ENCODE assay signal across 12 cellular contexts in genomic region chr2:218882866-218883366, GRCh38. TPM values are rescaled to one million over a fixed set of nuclear protein-coding genes. Genes with fewer than 3 reads are reported as not detected.
DNase-seq lines count a peak whose midpoint lies in the region; ATAC-seq and TF ChIP-seq lines count a peak whose summit lies in the region.
"Had no signal": no experiment of that assay in that cellular context is flagged by ENCODE, and none has a peak within 500 bp of the region (broad histone marks: within the 10 kb centered on the region; RNA-seq: fewer than 3 reads in every experiment).

No MANE protein-coding gene starts in this region.

- no peaks in the 10 kb centered on the region for H3K36me3 Mint-ChIP-seq in CD8-positive, alpha-beta T cell
- peaks cover 9% of the 10 kb centered on the region for H3K36me3 Mint-ChIP-seq in central memory CD8-positive, alpha-beta T cell (ENCODE audit: insufficient read depth)
- H3K36me3 Mint-ChIP-seq in neural progenitor cell = no peaks in the 10 kb centered on the region
- H3K36me3 Mint-ChIP-seq in activated T-helper 1 cell treated with anti-CD3 and anti-CD28 coated beads, Interleukin-12 subunit alpha, Interleukin-12 subunit beta, Interleukin-2, Interleukin-4 antibody, amounts not matched to agents 30 ng/mL and 10 ng/mL and 1 ng/mL, durations not matched to agents 14 hours and 24 hours and 36 hours (ENCODE audit: low read depth) = no peaks in the 10 kb centered on the region

- no peak overlapping the region for H3K27ac ChIP-seq in CD8-positive, alpha-beta T cell (ENCODE audit: low read depth, low read length)
- H3K27ac ChIP-seq in HCT116 (ENCODE audit: low read depth, low read length) (no peak overlapping the region), neural progenitor cell (no peak overlapping the region), dorsolateral prefrontal cortex (no peak overlapping the region), caudate nucleus (ENCODE audit: low read depth, low read length) (no peak overlapping the region)
- H3K27ac ChIP-seq: ovary had no signal

- H4K20me1 ChIP-seq in HCT116 (ENCODE audit: insufficient read depth) (no peaks in the 10 kb centered on the region), neural progenitor cell (ENCODE audit: low read depth) (peaks cover 45% of the 10 kb centered on the region)

- peak overlapping the region; percentile 37 for H3K27ac Mint-ChIP-seq in CD8-positive, alpha-beta T cell
- H3K27ac Mint-ChIP-seq in central memory CD8-positive, alpha-beta T cell (ENCODE audit: low read depth) = no peak overlapping the region
- no peak overlapping the region for H3K27ac Mint-ChIP-seq in neural progenitor cell
- H3K27ac Mint-ChIP-seq in activated T-helper 1 cell treated with anti-CD3 and anti-CD28 coated beads, Interleukin-12 subunit alpha, Interleukin-12 subunit beta, Interleukin-2, Interleukin-4 antibody, amounts not matched to agents 30 ng/mL and 10 ng/mL and 1 ng/mL, durations not matched to agents 14 hours and 24 hours and 36 hours = no peak overlapping the region

- peak overlapping the region; percentile 74 for H2AFZ ChIP-seq in HCT116 (ENCODE audit: low read depth, low read length, poor library complexity, severe bottlenecking)
- H2AFZ ChIP-seq in neural progenitor cell (replicated peaks) = no peak overlapping the region

- RAD21 ChIA-PET in HCT116 (lab: Charles Lee; ENCODE audit: low non-redundant PET in 1 of 2, low total read pairs in 2 of 2, uncharacterized antibody in 2 of 2, unreplicated experiment in 2 of 2) = no interaction called here

- ATAC-seq in CD8-positive, alpha-beta T cell = no peak
- peak; percentile 18 for ATAC-seq in HCT116
- no peak for ATAC-seq in central memory CD8-positive, alpha-beta T cell (replicated peaks; ENCODE audit: extremely low read depth, poor library complexity, severe bottlenecking)

- no TSS peak for BruUV-seq in HCT116 (replicated peaks; lab: Mats Ljungman, UMichigan)

- peak overlapping the region; percentile 23 for H3K4me3 Mint-ChIP-seq in CD8-positive, alpha-beta T cell
- H3K4me3 Mint-ChIP-seq in central memory CD8-positive, alpha-beta T cell = peak overlapping the region; percentile 68
- peak overlapping the region; percentile 50 for H3K4me3 Mint-ChIP-seq in neural progenitor cell
- no peak overlapping the region for H3K4me3 Mint-ChIP-seq in activated T-helper 1 cell treated with anti-CD3 and anti-CD28 coated beads, Interleukin-12 subunit alpha, Interleukin-12 subunit beta, Interleukin-2, Interleukin-4 antibody, amounts not matched to agents 30 ng/mL and 10 ng/mL and 1 ng/mL, durations not matched to agents 14 hours and 24 hours and 36 hours

- TF ChIP-seq POLR2A in HCT116 (IDR thresholded peaks at IDR 0.05; ENCODE audit: borderline replicate concordance, extremely low read depth, insufficient read depth, insufficient read length) = no peak

- DNase-seq in CD8-positive, alpha-beta T cell = no peak
- DNase-seq in HCT116 (ENCODE audit: low read depth, low spot score) (no peak), neural progenitor cell (ENCODE audit: low spot score) (no peak), dorsolateral prefrontal cortex (no peak), caudate nucleus (lab: John Stamatoyannopoulos, UW) (no peak), NCI-H1417 (lab: John Stamatoyannopoulos, UW) (no peak)
- no peak for DNase-seq in central memory CD8-positive, alpha-beta T cell (ENCODE audit: low spot score in 2 of 2)
- no peak for DNase-seq in activated T-helper 1 cell treated with anti-CD3 and anti-CD28 coated beads, Interleukin-12 subunit alpha, Interleukin-12 subunit beta, Interleukin-2, Interleukin-4 antibody, amounts not matched to agents 30 ng/mL and 10 ng/mL and 1 ng/mL, durations not matched to agents 14 hours and 24 hours and 36 hours (ENCODE audit: low spot score)
- DNase-seq: NCI-H345 had no signal

- intact Hi-C loops in CD8-positive, alpha-beta T cell (cut with DNase I, micrococcal nuclease) = loop anchor here (1.0 to 10.0 kb wide), 4 partner anchors 9 to 608 kb away; partner anchors contain the start of genes CTDSP1 (in 2 of the 2), AAMP (in 1 of the 2), CNPPD1 (in 1 of the 2) and PNKD (in 1 of the 2)
- intact Hi-C loops in HCT116 (cut with micrococcal nuclease) = no loop called here
- intact Hi-C loops in activated T-helper 1 cell treated with anti-CD3 and anti-CD28 coated beads, Interleukin-12 subunit alpha, Interleukin-12 subunit beta, Interleukin-2, Interleukin-4 antibody, amounts not matched to agents 30 ng/mL and 10 ng/mL and 1 ng/mL, durations not matched to agents 14 hours and 24 hours and 36 hours (cut with micrococcal nuclease) = no loop called here
- intact Hi-C loops in dorsolateral prefrontal cortex (cut with DNase I) = loop anchor here in 1 of 2 donors (10.0 kb wide), 1 partner anchor 272 kb away; no protein-coding TSS in a partner anchor

- no peaks in the 10 kb centered on the region for H3K9me3 Mint-ChIP-seq in CD8-positive, alpha-beta T cell
- no peaks in the 10 kb centered on the region for H3K9me3 Mint-ChIP-seq in central memory CD8-positive, alpha-beta T cell
- H3K9me3 Mint-ChIP-seq in neural progenitor cell = peaks cover 4% of the 10 kb centered on the region
- H3K9me3 Mint-ChIP-seq in activated T-helper 1 cell treated with anti-CD3 and anti-CD28 coated beads, Interleukin-12 subunit alpha, Interleukin-12 subunit beta, Interleukin-2, Interleukin-4 antibody, amounts not matched to agents 30 ng/mL and 10 ng/mL and 1 ng/mL, durations not matched to agents 14 hours and 24 hours and 36 hours = no peaks in the 10 kb centered on the region
- H3K9me3 Mint-ChIP-seq: immature natural killer cell had no signal

- H3K9me3 ChIP-seq in CD8-positive, alpha-beta T cell (ENCODE audit: low read length) = no peaks in the 10 kb centered on the region
- H3K9me3 ChIP-seq in HCT116 (ENCODE audit: control insufficient read depth in 1 of 2, insufficient read depth in 1 of 2, low read depth in 1 of 2, low read length in 2 of 2) (no peaks in the 10 kb centered on the region), neural progenitor cell (ENCODE audit: low read depth) (no peaks in the 10 kb centered on the region)
- H3K9me3 ChIP-seq: ovary had no signal

- no peaks in the 10 kb centered on the region for H3K27me3 ChIP-seq in CD8-positive, alpha-beta T cell (ENCODE audit: insufficient read depth, low read length)
- no peaks in the 10 kb centered on the region for H3K27me3 ChIP-seq in HCT116 (ENCODE audit: insufficient read depth, low read length)
- peaks cover 100% of the 10 kb centered on the region for H3K27me3 ChIP-seq in neural progenitor cell
- peaks cover 0 to 60% (median 38%) of the 10 kb centered on the region in 45 donors for H3K27me3 ChIP-seq in dorsolateral prefrontal cortex
- H3K27me3 ChIP-seq: ovary had no signal

- H3K4me1 Mint-ChIP-seq in CD8-positive, alpha-beta T cell (ENCODE audit: low read depth) = peaks cover 41% of the 10 kb centered on the region
- peaks cover 40% of the 10 kb centered on the region for H3K4me1 Mint-ChIP-seq in central memory CD8-positive, alpha-beta T cell
- peaks cover 34% of the 10 kb centered on the region for H3K4me1 Mint-ChIP-seq in neural progenitor cell
- peaks cover 11% of the 10 kb centered on the region for H3K4me1 Mint-ChIP-seq in activated T-helper 1 cell treated with anti-CD3 and anti-CD28 coated beads, Interleukin-12 subunit alpha, Interleukin-12 subunit beta, Interleukin-2, Interleukin-4 antibody, amounts not matched to agents 30 ng/mL and 10 ng/mL and 1 ng/mL, durations not matched to agents 14 hours and 24 hours and 36 hours (ENCODE audit: low read depth)

- H3K79me2 ChIP-seq in HCT116 (ENCODE audit: insufficient read depth, low read length) (no peaks in the 10 kb centered on the region), neural progenitor cell (ENCODE audit: low read depth) (no peaks in the 10 kb centered on the region)

- no peaks in the 10 kb centered on the region for H3K36me3 ChIP-seq in CD8-positive, alpha-beta T cell (ENCODE audit: insufficient read depth, low read length)
- H3K36me3 ChIP-seq in HCT116 (ENCODE audit: control insufficient read depth in 1 of 2, insufficient read depth in 2 of 2, low read length in 2 of 2) (no peaks in the 10 kb centered on the region), neural progenitor cell (no peaks in the 10 kb centered on the region)
- H3K36me3 ChIP-seq: ovary had no signal

- peak overlapping the region; percentile 65 for H3K4me2 ChIP-seq in HCT116 (ENCODE audit: low read length)
- peak overlapping the region; percentile 72 for H3K4me2 ChIP-seq in neural progenitor cell

- TF ChIP-seq RAD21 in HCT116 (IDR thresholded peaks at IDR 0.05; ENCODE audit: low read depth) = no peak

- H3K4me3 ChIP-seq in CD8-positive, alpha-beta T cell (ENCODE audit: low read depth, low read length) = no peak overlapping the region
- H3K4me3 ChIP-seq in HCT116 (replicated peaks in 1 of 2; ENCODE audit: low read depth in 1 of 2, low read length in 2 of 2) = peak overlapping the region in 1 of 2 experiments; percentile 20; a peak in 1 of 4 replicates
- H3K4me3 ChIP-seq in neural progenitor cell = peak overlapping the region; percentile 46
- H3K4me3 ChIP-seq in dorsolateral prefrontal cortex = peak overlapping the region in 9 of 59 donors; percentile 31 to 59 (median 45)

- peaks cover 48% of the 10 kb centered on the region for H3K4me1 ChIP-seq in CD8-positive, alpha-beta T cell (ENCODE audit: insufficient read depth, low read length)
- peaks cover 19 to 30% of the 10 kb centered on the region in 2 experiments for H3K4me1 ChIP-seq in HCT116 (ENCODE audit: control insufficient read depth in 1 of 2, insufficient read depth in 2 of 2, low read length in 2 of 2)
- H3K4me1 ChIP-seq in neural progenitor cell = peaks cover 25% of the 10 kb centered on the region

- peaks cover 19% of the 10 kb centered on the region for H3F3A ChIP-seq in neural progenitor cell (ENCODE audit: low read depth)

- no peak for TF ChIP-seq CTCF in CD8-positive, alpha-beta T cell (IDR thresholded peaks at IDR 0.05)
- TF ChIP-seq CTCF in HCT116 (IDR thresholded peaks at IDR 0.05 in 2 of 3, conservative IDR thresholded peaks at IDR 0.05 in 1 of 3; ENCODE audit: borderline replicate concordance in 1 of 3, insufficient read depth in 1 of 3, low read depth in 2 of 3, low read length in 2 of 3) (no peak), neural progenitor cell (IDR thresholded peaks at IDR 0.05) (no peak), dorsolateral prefrontal cortex (IDR thresholded peaks at IDR 0.05 in 54 of 56, conservative IDR thresholded peaks at IDR 0.05 in 2 of 56; ENCODE audit: low read depth in 1 of 56, partially characterized antibody in 56 of 56) (no peak)

- no peaks in the 10 kb centered on the region for H3K27me3 Mint-ChIP-seq in CD8-positive, alpha-beta T cell (ENCODE audit: low read depth)
- peaks cover 13% of the 10 kb centered on the region for H3K27me3 Mint-ChIP-seq in central memory CD8-positive, alpha-beta T cell
- H3K27me3 Mint-ChIP-seq in neural progenitor cell (ENCODE audit: insufficient read depth, low read depth) = peaks cover 76% of the 10 kb centered on the region
- H3K27me3 Mint-ChIP-seq in activated T-helper 1 cell treated with anti-CD3 and anti-CD28 coated beads, Interleukin-12 subunit alpha, Interleukin-12 subunit beta, Interleukin-2, Interleukin-4 antibody, amounts not matched to agents 30 ng/mL and 10 ng/mL and 1 ng/mL, durations not matched to agents 14 hours and 24 hours and 36 hours (ENCODE audit: insufficient read depth) = peaks cover 74% of the 10 kb centered on the region

- H3K9me2 ChIP-seq in HCT116 (ENCODE audit: insufficient read depth) = no peaks in the 10 kb centered on the region

- CTCF ChIA-PET in CD8-positive, alpha-beta T cell (lab: Charles Lee) = interaction anchor here (1.0 to 30.3 kb wide), 3 partner anchors 5 to 270 kb away, joined by 3 to 1148 read pairs (median 1148); partner anchors contain the start of gene WNT10A
- CTCF ChIA-PET in HCT116 (lab: Charles Lee) = interaction anchor here (15.1 kb wide), 1 partner anchor 12 kb away, joined by 278 read pairs; no protein-coding TSS in a partner anchor

- POLR2A ChIA-PET in CD8-positive, alpha-beta T cell (lab: Charles Lee) = interaction anchor here (1.3 to 19.8 kb wide), 2 partner anchors 12 to 172 kb away, joined by 3 to 272 read pairs; partner anchors contain the start of gene TTLL4
- POLR2A ChIA-PET in HCT116 (lab: Charles Lee) = no interaction called here

- H3K9ac ChIP-seq in HCT116 (ENCODE audit: low read length) (no peak overlapping the region; the same call in 1 of the 2 replicates), neural progenitor cell (no peak overlapping the region)

RNA-seq across cellular contexts. Expression of gene WNT10A, which starts 2.3 kb away (rescaled TPM):
- total RNA-seq in CD8-positive, alpha-beta T cell = 1 to 10 TPM; 4.9 to 6.6 TPM
- total RNA-seq in HCT116 (2021; ENCODE audit: unreplicated experiment) (1.5 TPM), neural progenitor cell (ENCODE audit: low replicate concordance) (not detected in 2 replicates), dorsolateral prefrontal cortex (1 to 10 TPM in 70 of 120 experiments, under 1 TPM in 49, not detected in 1; 0.25 to 3.3 (median 1.1) TPM)
- polyA plus RNA-seq in HCT116 (2012) = 0.66 and 1.0 TPM in 2 replicates
- 0.10 and 0.18 TPM in 2 replicates for total RNA-seq in activated T-helper 1 cell treated with anti-CD3 and anti-CD28 coated beads, Interleukin-12 subunit alpha, Interleukin-12 subunit beta, Interleukin-2, Interleukin-4 antibody, amounts not matched to agents 30 ng/mL and 10 ng/mL and 1 ng/mL, durations not matched to agents 14 hours and 24 hours and 36 hours

RNA-seq across cellular contexts. Expression of gene WNT6, which starts 23.3 kb away (rescaled TPM):
- not detected for total RNA-seq in CD8-positive, alpha-beta T cell
- total RNA-seq in HCT116 (2021; ENCODE audit: unreplicated experiment) = 1.4 TPM
- polyA plus RNA-seq in HCT116 (2012) = 2.2 and 2.4 TPM in 2 replicates
- total RNA-seq in neural progenitor cell (ENCODE audit: low replicate concordance) = not detected in 2 replicates
- total RNA-seq in activated T-helper 1 cell treated with anti-CD3 and anti-CD28 coated beads, Interleukin-12 subunit alpha, Interleukin-12 subunit beta, Interleukin-2, Interleukin-4 antibody, amounts not matched to agents 30 ng/mL and 10 ng/mL and 1 ng/mL, durations not matched to agents 14 hours and 24 hours and 36 hours = not detected in 2 replicates
- total RNA-seq in dorsolateral prefrontal cortex = 1 to 10 TPM in 58 of 120 experiments, under 1 TPM in 56, not detected in 6; 0.31 to 4.9 (median 1.0) TPM
- total RNA-seq: T-helper 2 cell treated with Interferon-gamma antibody and Interleukin-4, amounts not matched to agents 100 ng/mL and 5 ng/mL, for 36 hours had no signal

RNA-seq across cellular contexts. Expression of gene PRKAG3, which starts 51.3 kb away (rescaled TPM):
- not detected for total RNA-seq in CD8-positive, alpha-beta T cell
- total RNA-seq in HCT116 (2021; ENCODE audit: unreplicated experiment) (not detected), neural progenitor cell (ENCODE audit: low replicate concordance) (not detected in 2 replicates), dorsolateral prefrontal cortex (under 1 TPM in 2 of 120 experiments, not detected in 118; 0.44 to 0.60 TPM)
- not detected in 2 replicates for polyA plus RNA-seq in HCT116 (2012)
- not detected in 2 replicates for total RNA-seq in activated T-helper 1 cell treated with anti-CD3 and anti-CD28 coated beads, Interleukin-12 subunit alpha, Interleukin-12 subunit beta, Interleukin-2, Interleukin-4 antibody, amounts not matched to agents 30 ng/mL and 10 ng/mL and 1 ng/mL, durations not matched to agents 14 hours and 24 hours and 36 hours
- total RNA-seq: T-helper 2 cell treated with Interferon-gamma antibody and Interleukin-4, amounts not matched to agents 100 ng/mL and 5 ng/mL, for 36 hours had no signal
- polyA plus RNA-seq: immature natural killer cell, ovary had no signal

Comparison
In these comparisons a context has a peak if more than half of its experiments do, and no peak if none do; other contexts are left out.
1. intact Hi-C loops: an anchor here in CD8-positive, alpha-beta T cell (1.0 to 10.0 kb wide); none called in HCT116 and activated T-helper 1 cell treated with anti-CD3 and anti-CD28 coated beads, Interleukin-12 subunit alpha, Interleukin-12 subunit beta, Interleukin-2, Interleukin-4 antibody, amounts not matched to agents 30 ng/mL and 10 ng/mL and 1 ng/mL, durations not matched to agents 14 hours and 24 hours and 36 hours.